In genomic region chr6:47182291-47182957, GRCh38 we compare ENCODE assay signal across 17 cellular contexts.
DNase-seq lines count a peak whose midpoint lies in the region; ATAC-seq and FAIRE-seq lines count a peak whose summit lies in the region.
"Had no signal": no experiment of that assay in that cellular context is flagged by ENCODE, and none has a peak within 500 bp of the region (broad histone marks: within the 10 kb centered on the region; RNA-seq: fewer than 3 reads in every experiment).

No MANE protein-coding gene starts in this region.

- no peaks in the 10 kb centered on the region for H3K27me3 ChIP-seq in small intestine (ENCODE audit: control insufficient read depth in 2 of 2, insufficient read depth in 2 of 2, low read length in 2 of 2)

- H3K9me3 ChIP-seq in small intestine (ENCODE audit: control insufficient read depth, low read depth), result no peaks in the 10 kb centered on the region
- H3K9me3 ChIP-seq: SK-N-SH had no signal

- ATAC-seq in left colon (peak; percentile 86), HG02973 (IDR thresholded peaks at IDR 0.05; ENCODE audit: unreplicated experiment) (no peak)
- ATAC-seq: GM23338 had no signal

- in situ Hi-C loops in ACHN (cut with HindIII; ENCODE audit: low pct_ligation_motif_present, low pct_unique_long_range_greater_than_20kb, low sequenced_read_pairs), result no loop called here

- DNase-seq in SIG-M5 treated with dmso at 0.1 percent for 504 hours (lab: John Stamatoyannopoulos, UW; ENCODE audit: unreplicated experiment), result peak; percentile 14
- no peak for DNase-seq in SIG-M5 (lab: John Stamatoyannopoulos, UW)
- no peak for DNase-seq in left colon
- peak; percentile 37 for DNase-seq in small intestine
- no peak for DNase-seq in ACHN
- DNase-seq in activated gamma-delta T cell treated with Interleukin-2 at 50 U/mL for 16 hours, result no peak
- no peak for DNase-seq in GF-D8 (lab: John Stamatoyannopoulos, UW)
- DNase-seq: 8988T, DMS79 treated with DMSO at 0.1 percent for 48 hours, NCI-H1436 treated with DMSO at 0.1 percent for 48 hours, NCI-H2081 treated with DMSO at 0.1 percent for 48 hours, NCI-H69, SK-N-SH had no signal

- no peaks in the 10 kb centered on the region for H3K4me1 ChIP-seq in small intestine (ENCODE audit: control insufficient read depth in 2 of 2, insufficient read depth in 1 of 2, low read depth in 1 of 2, low read length in 1 of 2)

- no peaks in the 10 kb centered on the region for H3K36me3 ChIP-seq in small intestine (ENCODE audit: control insufficient read depth in 2 of 2, insufficient read depth in 2 of 2, low read length in 2 of 2)

- WGBS in small intestine, 3 donors, result 56 to 77% (median 58%) methylated on average over 6 of the region's 6 CpGs

- H3K4me3 ChIP-seq in small intestine (ENCODE audit: low read depth in 1 of 2, low read length in 2 of 2), result no peak overlapping the region
- H3K4me3 ChIP-seq: GM23338 had no signal

- intact Hi-C loops in left colon (cut with DNase I, micrococcal nuclease), result no loop called here

- H3K27ac ChIP-seq in small intestine (ENCODE audit: low read depth in 1 of 2, low read length in 1 of 2), result no peak overlapping the region

- no peak for FAIRE-seq in small intestine (lab: Jason Lieb, UNC)
- FAIRE-seq: G401.6, HTR-8/SVneo had no signal

Comparison
In these comparisons a context has a peak if more than half of its experiments do, and no peak if none do; other contexts are left out.
1. DNase-seq: peak in SIG-M5 treated with dmso at 0.1 percent for 504 hours (single experiment) and small intestine (single experiment); none in SIG-M5 (single experiment), left colon (0 of 2), ACHN (single experiment), activated gamma-delta T cell treated with Interleukin-2 at 50 U/mL for 16 hours (single experiment) and GF-D8 (single experiment).